Comparison of ENCODE assay signal across 1 cellular context in the genomic region with DNA sequence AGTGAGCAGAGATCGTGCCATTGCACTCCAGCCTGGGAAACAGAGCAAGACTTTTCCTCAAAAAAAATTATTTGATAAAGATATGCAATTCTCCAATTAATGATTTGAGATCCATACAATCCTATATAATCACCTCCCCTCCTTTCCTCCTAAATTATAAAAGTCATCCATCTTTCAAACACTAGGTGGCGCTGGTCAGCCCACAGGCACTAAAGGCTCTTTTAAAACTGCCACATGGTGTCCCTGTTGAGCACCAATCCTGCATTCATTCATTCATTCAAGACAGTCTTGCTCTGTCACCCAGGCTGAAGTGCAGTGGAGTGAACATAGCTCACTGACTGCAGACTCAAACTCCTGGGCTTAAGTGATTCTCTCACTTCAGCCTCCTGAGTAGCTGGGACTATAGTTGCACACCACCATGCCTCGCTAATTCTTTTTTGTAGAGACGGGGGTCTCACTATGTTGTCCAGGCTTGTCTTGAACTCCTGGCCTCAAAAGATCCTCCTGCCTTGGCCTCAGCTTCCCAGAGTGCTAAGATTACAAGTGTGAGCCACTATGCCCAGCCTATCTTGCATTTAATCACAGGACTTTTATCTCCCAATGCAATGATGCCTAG.
TF ChIP-seq lines count a peak whose summit lies in the region.

No MANE protein-coding gene starts in this region.

TF ChIP-seq in K562, 482 proteins besides CTCF, POLR2A, EP300 and RAD21 (continued from another document):
- TF ChIP-seq CBX3 (IDR thresholded peaks at IDR 0.05; ENCODE audit: borderline replicate concordance in 1 of 2, low read length in 2 of 2) (peak in 1 of 2 experiments; percentile 38; a peak in 2 of 3 replicates), BMI1 (IDR thresholded peaks at IDR 0.05; ENCODE audit: low read length) (no peak), XRCC5 (IDR thresholded peaks at IDR 0.05; ENCODE audit: low read depth, low read length) (peak; percentile 35; the same call in 1 of the 2 replicates), ZNF316 (IDR thresholded peaks at IDR 0.05) (no peak), GTF2E2 (tag; IDR thresholded peaks at IDR 0.05) (0 out of 2 replicates have a peak, but pooled peaks have one; percentile 29), MYC (IDR thresholded peaks at IDR 0.05; ENCODE audit: low read depth, low read length) (peak; percentile 37; the same call in 1 of the 2 replicates), MYC (CRISPR knock-in tag; IDR thresholded peaks at IDR 0.05; ENCODE audit: borderline replicate concordance, low read depth) (no peak), KDM4B (IDR thresholded peaks at IDR 0.05; ENCODE audit: borderline replicate concordance in 2 of 2, low read depth in 1 of 2) (no peak), KLF16 (IDR thresholded peaks at IDR 0.05) (peak; percentile 51), NR4A1 (CRISPR knock-in tag; IDR thresholded peaks at IDR 0.05) (no peak), NR4A1 (tag; IDR thresholded peaks at IDR 0.05) (no peak), THRAP3 (IDR thresholded peaks at IDR 0.05; ENCODE audit: borderline replicate concordance) (0 out of 2 replicates have a peak, but pooled peaks have one; percentile 33), ETV6 (IDR thresholded peaks at IDR 0.05; ENCODE audit: borderline replicate concordance in 1 of 2, low read depth in 2 of 2, low read length in 1 of 2) (no peak), ETV6 (CRISPR knock-in tag; IDR thresholded peaks at IDR 0.05; ENCODE audit: borderline replicate concordance) (no peak), ZNF644 (tag; IDR thresholded peaks at IDR 0.05; ENCODE audit: low read depth) (no peak), MXI1 (IDR thresholded peaks at IDR 0.05; ENCODE audit: low read depth, low read length) (no peak), ZNF695 (CRISPR knock-in tag; IDR thresholded peaks at IDR 0.05) (no peak), ZBTB7A (IDR thresholded peaks at IDR 0.05; ENCODE audit: borderline replicate concordance, control insufficient read depth, low read depth, low read length) (no peak), ZNF699 (CRISPR knock-in tag; IDR thresholded peaks at IDR 0.05; ENCODE audit: insufficient replicate concordance) (no peak), ZNF239 (CRISPR knock-in tag; IDR thresholded peaks at IDR 0.05) (no peak), ZBTB17 (CRISPR knock-in tag; IDR thresholded peaks at IDR 0.05) (no peak), ARNT (IDR thresholded peaks at IDR 0.05) (peak in 1 of 2 experiments; percentile 83; a peak in 1 of 4 replicates)
- TF ChIP-seq, protein P1, sequence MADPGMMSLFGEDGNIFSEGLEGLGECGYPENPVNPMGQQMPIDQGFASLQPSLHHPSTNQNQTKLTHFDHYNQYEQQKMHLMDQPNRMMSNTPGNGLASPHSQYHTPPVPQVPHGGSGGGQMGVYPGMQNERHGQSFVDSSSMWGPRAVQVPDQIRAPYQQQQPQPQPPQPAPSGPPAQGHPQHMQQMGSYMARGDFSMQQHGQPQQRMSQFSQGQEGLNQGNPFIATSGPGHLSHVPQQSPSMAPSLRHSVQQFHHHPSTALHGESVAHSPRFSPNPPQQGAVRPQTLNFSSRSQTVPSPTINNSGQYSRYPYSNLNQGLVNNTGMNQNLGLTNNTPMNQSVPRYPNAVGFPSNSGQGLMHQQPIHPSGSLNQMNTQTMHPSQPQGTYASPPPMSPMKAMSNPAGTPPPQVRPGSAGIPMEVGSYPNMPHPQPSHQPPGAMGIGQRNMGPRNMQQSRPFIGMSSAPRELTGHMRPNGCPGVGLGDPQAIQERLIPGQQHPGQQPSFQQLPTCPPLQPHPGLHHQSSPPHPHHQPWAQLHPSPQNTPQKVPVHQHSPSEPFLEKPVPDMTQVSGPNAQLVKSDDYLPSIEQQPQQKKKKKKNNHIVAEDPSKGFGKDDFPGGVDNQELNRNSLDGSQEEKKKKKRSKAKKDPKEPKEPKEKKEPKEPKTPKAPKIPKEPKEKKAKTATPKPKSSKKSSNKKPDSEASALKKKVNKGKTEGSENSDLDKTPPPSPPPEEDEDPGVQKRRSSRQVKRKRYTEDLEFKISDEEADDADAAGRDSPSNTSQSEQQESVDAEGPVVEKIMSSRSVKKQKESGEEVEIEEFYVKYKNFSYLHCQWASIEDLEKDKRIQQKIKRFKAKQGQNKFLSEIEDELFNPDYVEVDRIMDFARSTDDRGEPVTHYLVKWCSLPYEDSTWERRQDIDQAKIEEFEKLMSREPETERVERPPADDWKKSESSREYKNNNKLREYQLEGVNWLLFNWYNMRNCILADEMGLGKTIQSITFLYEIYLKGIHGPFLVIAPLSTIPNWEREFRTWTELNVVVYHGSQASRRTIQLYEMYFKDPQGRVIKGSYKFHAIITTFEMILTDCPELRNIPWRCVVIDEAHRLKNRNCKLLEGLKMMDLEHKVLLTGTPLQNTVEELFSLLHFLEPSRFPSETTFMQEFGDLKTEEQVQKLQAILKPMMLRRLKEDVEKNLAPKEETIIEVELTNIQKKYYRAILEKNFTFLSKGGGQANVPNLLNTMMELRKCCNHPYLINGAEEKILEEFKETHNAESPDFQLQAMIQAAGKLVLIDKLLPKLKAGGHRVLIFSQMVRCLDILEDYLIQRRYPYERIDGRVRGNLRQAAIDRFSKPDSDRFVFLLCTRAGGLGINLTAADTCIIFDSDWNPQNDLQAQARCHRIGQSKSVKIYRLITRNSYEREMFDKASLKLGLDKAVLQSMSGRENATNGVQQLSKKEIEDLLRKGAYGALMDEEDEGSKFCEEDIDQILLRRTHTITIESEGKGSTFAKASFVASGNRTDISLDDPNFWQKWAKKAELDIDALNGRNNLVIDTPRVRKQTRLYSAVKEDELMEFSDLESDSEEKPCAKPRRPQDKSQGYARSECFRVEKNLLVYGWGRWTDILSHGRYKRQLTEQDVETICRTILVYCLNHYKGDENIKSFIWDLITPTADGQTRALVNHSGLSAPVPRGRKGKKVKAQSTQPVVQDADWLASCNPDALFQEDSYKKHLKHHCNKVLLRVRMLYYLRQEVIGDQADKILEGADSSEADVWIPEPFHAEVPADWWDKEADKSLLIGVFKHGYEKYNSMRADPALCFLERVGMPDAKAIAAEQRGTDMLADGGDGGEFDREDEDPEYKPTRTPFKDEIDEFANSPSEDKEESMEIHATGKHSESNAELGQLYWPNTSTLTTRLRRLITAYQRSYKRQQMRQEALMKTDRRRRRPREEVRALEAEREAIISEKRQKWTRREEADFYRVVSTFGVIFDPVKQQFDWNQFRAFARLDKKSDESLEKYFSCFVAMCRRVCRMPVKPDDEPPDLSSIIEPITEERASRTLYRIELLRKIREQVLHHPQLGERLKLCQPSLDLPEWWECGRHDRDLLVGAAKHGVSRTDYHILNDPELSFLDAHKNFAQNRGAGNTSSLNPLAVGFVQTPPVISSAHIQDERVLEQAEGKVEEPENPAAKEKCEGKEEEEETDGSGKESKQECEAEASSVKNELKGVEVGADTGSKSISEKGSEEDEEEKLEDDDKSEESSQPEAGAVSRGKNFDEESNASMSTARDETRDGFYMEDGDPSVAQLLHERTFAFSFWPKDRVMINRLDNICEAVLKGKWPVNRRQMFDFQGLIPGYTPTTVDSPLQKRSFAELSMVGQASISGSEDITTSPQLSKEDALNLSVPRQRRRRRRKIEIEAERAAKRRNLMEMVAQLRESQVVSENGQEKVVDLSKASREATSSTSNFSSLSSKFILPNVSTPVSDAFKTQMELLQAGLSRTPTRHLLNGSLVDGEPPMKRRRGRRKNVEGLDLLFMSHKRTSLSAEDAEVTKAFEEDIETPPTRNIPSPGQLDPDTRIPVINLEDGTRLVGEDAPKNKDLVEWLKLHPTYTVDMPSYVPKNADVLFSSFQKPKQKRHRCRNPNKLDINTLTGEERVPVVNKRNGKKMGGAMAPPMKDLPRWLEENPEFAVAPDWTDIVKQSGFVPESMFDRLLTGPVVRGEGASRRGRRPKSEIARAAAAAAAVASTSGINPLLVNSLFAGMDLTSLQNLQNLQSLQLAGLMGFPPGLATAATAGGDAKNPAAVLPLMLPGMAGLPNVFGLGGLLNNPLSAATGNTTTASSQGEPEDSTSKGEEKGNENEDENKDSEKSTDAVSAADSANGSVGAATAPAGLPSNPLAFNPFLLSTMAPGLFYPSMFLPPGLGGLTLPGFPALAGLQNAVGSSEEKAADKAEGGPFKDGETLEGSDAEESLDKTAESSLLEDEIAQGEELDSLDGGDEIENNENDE (IDR thresholded peaks at IDR 0.05; ENCODE audit: low read depth, low read length), result no peak
- TF ChIP-seq, protein P2, sequence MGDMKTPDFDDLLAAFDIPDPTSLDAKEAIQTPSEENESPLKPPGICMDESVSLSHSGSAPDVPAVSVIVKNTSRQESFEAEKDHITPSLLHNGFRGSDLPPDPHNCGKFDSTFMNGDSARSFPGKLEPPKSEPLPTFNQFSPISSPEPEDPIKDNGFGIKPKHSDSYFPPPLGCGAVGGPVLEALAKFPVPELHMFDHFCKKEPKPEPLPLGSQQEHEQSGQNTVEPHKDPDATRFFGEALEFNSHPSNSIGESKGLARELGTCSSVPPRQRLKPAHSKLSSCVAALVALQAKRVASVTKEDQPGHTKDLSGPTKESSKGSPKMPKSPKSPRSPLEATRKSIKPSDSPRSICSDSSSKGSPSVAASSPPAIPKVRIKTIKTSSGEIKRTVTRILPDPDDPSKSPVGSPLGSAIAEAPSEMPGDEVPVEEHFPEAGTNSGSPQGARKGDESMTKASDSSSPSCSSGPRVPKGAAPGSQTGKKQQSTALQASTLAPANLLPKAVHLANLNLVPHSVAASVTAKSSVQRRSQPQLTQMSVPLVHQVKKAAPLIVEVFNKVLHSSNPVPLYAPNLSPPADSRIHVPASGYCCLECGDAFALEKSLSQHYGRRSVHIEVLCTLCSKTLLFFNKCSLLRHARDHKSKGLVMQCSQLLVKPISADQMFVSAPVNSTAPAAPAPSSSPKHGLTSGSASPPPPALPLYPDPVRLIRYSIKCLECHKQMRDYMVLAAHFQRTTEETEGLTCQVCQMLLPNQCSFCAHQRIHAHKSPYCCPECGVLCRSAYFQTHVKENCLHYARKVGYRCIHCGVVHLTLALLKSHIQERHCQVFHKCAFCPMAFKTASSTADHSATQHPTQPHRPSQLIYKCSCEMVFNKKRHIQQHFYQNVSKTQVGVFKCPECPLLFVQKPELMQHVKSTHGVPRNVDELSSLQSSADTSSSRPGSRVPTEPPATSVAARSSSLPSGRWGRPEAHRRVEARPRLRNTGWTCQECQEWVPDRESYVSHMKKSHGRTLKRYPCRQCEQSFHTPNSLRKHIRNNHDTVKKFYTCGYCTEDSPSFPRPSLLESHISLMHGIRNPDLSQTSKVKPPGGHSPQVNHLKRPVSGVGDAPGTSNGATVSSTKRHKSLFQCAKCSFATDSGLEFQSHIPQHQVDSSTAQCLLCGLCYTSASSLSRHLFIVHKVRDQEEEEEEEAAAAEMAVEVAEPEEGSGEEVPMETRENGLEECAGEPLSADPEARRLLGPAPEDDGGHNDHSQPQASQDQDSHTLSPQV (IDR thresholded peaks at IDR 0.05), result peak; percentile 63
- TF ChIP-seq, protein P3, sequence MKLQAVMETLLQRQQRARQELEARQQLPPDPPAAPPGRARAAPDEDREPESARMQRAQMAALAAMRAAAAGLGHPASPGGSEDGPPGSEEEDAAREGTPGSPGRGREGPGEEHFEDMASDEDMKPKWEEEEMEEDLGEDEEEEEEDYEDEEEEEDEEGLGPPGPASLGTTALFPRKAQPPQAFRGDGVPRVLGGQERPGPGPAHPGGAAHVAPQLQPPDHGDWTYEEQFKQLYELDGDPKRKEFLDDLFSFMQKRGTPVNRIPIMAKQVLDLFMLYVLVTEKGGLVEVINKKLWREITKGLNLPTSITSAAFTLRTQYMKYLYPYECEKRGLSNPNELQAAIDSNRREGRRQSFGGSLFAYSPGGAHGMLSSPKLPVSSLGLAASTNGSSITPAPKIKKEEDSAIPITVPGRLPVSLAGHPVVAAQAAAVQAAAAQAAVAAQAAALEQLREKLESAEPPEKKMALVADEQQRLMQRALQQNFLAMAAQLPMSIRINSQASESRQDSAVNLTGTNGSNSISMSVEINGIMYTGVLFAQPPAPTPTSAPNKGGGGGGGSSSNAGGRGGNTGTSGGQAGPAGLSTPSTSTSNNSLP (IDR thresholded peaks at IDR 0.05; ENCODE audit: borderline replicate concordance, low read depth, low read length), result 0 out of 2 replicates have a peak, but pooled peaks have one; percentile 40
- TF ChIP-seq, protein P4, sequence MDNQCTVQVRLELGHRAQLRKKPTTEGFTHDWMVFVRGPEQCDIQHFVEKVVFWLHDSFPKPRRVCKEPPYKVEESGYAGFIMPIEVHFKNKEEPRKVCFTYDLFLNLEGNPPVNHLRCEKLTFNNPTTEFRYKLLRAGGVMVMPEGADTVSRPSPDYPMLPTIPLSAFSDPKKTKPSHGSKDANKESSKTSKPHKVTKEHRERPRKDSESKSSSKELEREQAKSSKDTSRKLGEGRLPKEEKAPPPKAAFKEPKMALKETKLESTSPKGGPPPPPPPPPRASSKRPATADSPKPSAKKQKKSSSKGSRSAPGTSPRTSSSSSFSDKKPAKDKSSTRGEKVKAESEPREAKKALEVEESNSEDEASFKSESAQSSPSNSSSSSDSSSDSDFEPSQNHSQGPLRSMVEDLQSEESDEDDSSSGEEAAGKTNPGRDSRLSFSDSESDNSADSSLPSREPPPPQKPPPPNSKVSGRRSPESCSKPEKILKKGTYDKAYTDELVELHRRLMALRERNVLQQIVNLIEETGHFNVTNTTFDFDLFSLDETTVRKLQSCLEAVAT (IDR thresholded peaks at IDR 0.05), result peak in 1 of 2 experiments; percentile 91; a peak in 2 of 4 replicates
- TF ChIP-seq, protein P5, sequence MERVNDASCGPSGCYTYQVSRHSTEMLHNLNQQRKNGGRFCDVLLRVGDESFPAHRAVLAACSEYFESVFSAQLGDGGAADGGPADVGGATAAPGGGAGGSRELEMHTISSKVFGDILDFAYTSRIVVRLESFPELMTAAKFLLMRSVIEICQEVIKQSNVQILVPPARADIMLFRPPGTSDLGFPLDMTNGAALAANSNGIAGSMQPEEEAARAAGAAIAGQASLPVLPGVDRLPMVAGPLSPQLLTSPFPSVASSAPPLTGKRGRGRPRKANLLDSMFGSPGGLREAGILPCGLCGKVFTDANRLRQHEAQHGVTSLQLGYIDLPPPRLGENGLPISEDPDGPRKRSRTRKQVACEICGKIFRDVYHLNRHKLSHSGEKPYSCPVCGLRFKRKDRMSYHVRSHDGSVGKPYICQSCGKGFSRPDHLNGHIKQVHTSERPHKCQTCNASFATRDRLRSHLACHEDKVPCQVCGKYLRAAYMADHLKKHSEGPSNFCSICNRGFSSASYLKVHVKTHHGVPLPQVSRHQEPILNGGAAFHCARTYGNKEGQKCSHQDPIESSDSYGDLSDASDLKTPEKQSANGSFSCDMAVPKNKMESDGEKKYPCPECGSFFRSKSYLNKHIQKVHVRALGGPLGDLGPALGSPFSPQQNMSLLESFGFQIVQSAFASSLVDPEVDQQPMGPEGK (CRISPR knock-in tag; IDR thresholded peaks at IDR 0.05; ENCODE audit: borderline replicate concordance), result no peak
